ENCODE assay signal across 12 cellular contexts in genomic region chr15:32818758-32819405, GRCh38.
A peak's percentile ranks its signal among the peaks of the same experiment; 100 is the strongest.
DNase-seq lines count a peak whose midpoint lies in the region; ATAC-seq and TF ChIP-seq lines count a peak whose summit lies in the region.
"Had no signal": no experiment of that assay in that cellular context is flagged by ENCODE, and none has a peak within 500 bp of the region (broad histone marks: within the 10 kb centered on the region; RNA-seq: fewer than 3 reads in every experiment).

No MANE protein-coding gene starts in this region.

- no peaks in the 10 kb centered on the region for H3K36me3 ChIP-seq in adipocyte (ENCODE audit: control insufficient read depth, insufficient read depth, low read length, severe bottlenecking)
- H3K36me3 ChIP-seq: HAP-1, right lobe of liver had no signal

- peak overlapping the region; percentile 87 for H3K27ac Mint-ChIP-seq in mesothelial cell of epicardium
- H3K27ac Mint-ChIP-seq in T-helper 17 cell, result no peak overlapping the region
- H3K27ac Mint-ChIP-seq: CD8-positive, alpha-beta memory T cell had no signal

- H3K4me1 Mint-ChIP-seq in mesothelial cell of epicardium (peaks cover 17% of the 10 kb centered on the region), T-helper 17 cell (peaks cover 2% of the 10 kb centered on the region)
- H3K4me1 Mint-ChIP-seq: CD8-positive, alpha-beta memory T cell had no signal

- peak overlapping the region; percentile 70 for H3K4me3 ChIP-seq in adipocyte (ENCODE audit: low read length)
- H3K4me3 ChIP-seq: HAP-1, right lobe of liver had no signal

- H3K9me3 ChIP-seq in adipocyte (ENCODE audit: control insufficient read depth, low read length) (no peaks in the 10 kb centered on the region), T-helper 17 cell (ENCODE audit: control insufficient read depth, low read length, poor library complexity, severe bottlenecking) (no peaks in the 10 kb centered on the region)
- H3K9me3 ChIP-seq: HAP-1, right lobe of liver had no signal

- H3K27me3 Mint-ChIP-seq in mesothelial cell of epicardium (ENCODE audit: low read depth), result peaks cover 2% of the 10 kb centered on the region
- H3K27me3 Mint-ChIP-seq in T-helper 17 cell, result no peaks in the 10 kb centered on the region

- H3K4me1 ChIP-seq in adipocyte (ENCODE audit: control insufficient read depth, insufficient read depth, low read length), result peaks cover 12% of the 10 kb centered on the region
- H3K4me1 ChIP-seq: HAP-1, right lobe of liver had no signal

- H3K9ac ChIP-seq in adipocyte (ENCODE audit: low read length), result peak overlapping the region; percentile 47

- peak; percentile 65 for DNase-seq in AG20443 (ENCODE audit: low spot score)
- peak; percentile 40 for DNase-seq in LHCN-M2 (ENCODE audit: low read depth)
- DNase-seq in adipocyte (ENCODE audit: low read depth), result no peak
- DNase-seq in mesothelial cell of epicardium (ENCODE audit: low spot score in 2 of 2, unreplicated experiment in 2 of 2), result no peak
- DNase-seq in T-helper 17 cell, result no peak
- DNase-seq in T-helper 1 cell, result no peak
- DNase-seq: activated gamma-delta T cell; CD8-positive, alpha-beta memory T cell; right lobe of liver had no signal

- H3K27me3 ChIP-seq in adipocyte (replicated peaks; ENCODE audit: control insufficient read depth, insufficient read depth, low read length), result no peaks in the 10 kb centered on the region
- H3K27me3 ChIP-seq: right lobe of liver had no signal

- peak overlapping the region; percentile 37 for H3K4me3 Mint-ChIP-seq in mesothelial cell of epicardium
- H3K4me3 Mint-ChIP-seq in T-helper 17 cell, result no peak overlapping the region
- H3K4me3 Mint-ChIP-seq: CD8-positive, alpha-beta memory T cell had no signal

- no peaks in the 10 kb centered on the region for H3K9me3 Mint-ChIP-seq in mesothelial cell of epicardium

- ATAC-seq in HG03521 (IDR thresholded peaks at IDR 0.05; ENCODE audit: unreplicated experiment) (no peak), T-helper 17 cell (no peak), HG03159 (IDR thresholded peaks at IDR 0.05; ENCODE audit: unreplicated experiment) (no peak)
- ATAC-seq: right lobe of liver had no signal

- H3K36me3 Mint-ChIP-seq in mesothelial cell of epicardium (no peaks in the 10 kb centered on the region), T-helper 17 cell (ENCODE audit: low read depth) (no peaks in the 10 kb centered on the region)

- TF ChIP-seq CTCF in mesothelial cell of epicardium (IDR thresholded peaks at IDR 0.05; ENCODE audit: unreplicated experiment), result no peak

Comparison
In these comparisons a context has a peak if more than half of its experiments do, and no peak if none do; other contexts are left out.
1. DNase-seq: peak in AG20443 (single experiment) and LHCN-M2 (single experiment); none in adipocyte (single experiment), mesothelial cell of epicardium (0 of 2), T-helper 17 cell (0 of 3) and T-helper 1 cell (0 of 5).